Comparison of ENCODE assay signal across 5 cellular contexts in the genomic region with DNA sequence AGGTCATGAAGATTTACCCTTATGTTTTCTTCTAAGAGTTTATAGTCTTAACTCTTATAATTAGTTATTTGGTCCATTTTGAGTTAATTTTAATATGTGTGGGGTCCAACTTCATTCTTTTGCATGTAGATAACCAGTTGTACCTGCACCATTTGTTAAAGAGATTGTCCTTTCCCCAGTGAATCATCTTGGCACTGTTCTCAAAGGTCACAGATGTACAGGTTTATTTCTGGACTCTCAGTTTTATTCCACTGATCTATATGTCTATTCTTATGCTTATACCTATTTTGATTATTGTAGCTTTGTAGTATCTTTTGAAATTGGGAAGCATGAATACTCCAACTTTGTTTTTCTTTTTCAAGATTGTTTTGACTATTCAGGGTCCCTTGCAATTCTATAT.
"Had no signal": no experiment of that assay in that cellular context is flagged by ENCODE, and none has a peak within 500 bp of the region (broad histone marks: within the 10 kb centered on the region; RNA-seq: fewer than 3 reads in every experiment).

No MANE protein-coding gene starts in this region.

- H3K27ac ChIP-seq: HL-60 had no signal

- H3K4me3 ChIP-seq: K562 had no signal

- H3K27me3 Mint-ChIP-seq: IgD-negative memory B cell had no signal

- ATAC-seq: HepG2, K562 had no signal

- DNase-seq: IMR-90 had no signal

- H3K4me3 Mint-ChIP-seq: IgD-negative memory B cell had no signal

- H3K27ac Mint-ChIP-seq: IgD-negative memory B cell had no signal
